ENCODE assay signal across 8 cellular contexts in the genomic region with DNA sequence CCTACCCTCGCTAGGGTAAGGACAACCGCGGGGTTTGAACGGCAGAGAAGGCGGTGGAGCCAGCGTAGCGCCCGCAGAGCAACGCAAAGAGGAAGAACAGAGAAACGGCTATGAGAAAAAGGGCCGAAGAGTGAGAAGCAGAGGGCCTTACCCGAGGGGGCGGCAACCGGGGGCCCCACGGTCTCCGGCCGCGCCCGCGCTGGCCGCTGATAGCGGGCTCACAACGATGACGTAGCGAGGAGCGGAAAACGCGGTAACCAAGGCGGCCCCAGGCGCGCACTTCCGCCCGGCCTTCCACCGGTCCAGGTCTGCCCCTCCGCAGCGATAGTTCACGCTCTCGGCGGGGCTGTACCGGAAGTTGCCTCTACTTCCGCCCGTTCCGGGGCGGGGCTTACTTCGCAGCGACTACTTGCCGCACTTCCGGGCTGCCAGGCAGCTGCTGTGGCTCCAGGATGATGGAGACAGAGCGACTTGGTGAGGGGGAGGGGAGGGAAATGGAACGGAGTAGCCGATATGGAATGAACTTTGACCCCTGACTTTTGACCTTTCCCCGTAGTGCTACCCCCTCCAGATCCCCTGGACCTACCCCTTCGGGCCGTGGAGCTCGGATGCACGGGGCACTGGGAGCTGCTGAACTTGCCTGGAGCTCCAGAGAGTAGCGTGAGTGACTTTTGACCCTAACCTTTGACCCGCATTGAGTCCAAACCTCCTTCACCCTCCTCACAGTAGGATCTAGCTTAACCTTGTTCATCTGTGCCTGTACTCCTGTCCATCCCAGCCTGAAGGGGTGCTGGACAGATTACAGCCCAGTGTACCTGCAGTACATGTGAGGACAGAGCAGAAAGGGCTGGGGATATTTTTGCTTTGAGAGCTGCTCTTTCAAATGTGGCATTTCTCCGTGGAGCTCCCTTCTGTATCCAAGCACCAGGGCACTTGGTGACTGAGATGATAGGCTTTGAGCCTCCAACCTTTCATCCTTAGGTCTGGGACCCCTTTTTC. TPM values are rescaled to one million over a fixed set of nuclear protein-coding genes. Genes with fewer than 3 reads are reported as not detected.
DNase-seq lines count a peak whose midpoint lies in the region; ATAC-seq, FAIRE-seq and TF ChIP-seq lines count a peak whose summit lies in the region.

A gene with protein sequence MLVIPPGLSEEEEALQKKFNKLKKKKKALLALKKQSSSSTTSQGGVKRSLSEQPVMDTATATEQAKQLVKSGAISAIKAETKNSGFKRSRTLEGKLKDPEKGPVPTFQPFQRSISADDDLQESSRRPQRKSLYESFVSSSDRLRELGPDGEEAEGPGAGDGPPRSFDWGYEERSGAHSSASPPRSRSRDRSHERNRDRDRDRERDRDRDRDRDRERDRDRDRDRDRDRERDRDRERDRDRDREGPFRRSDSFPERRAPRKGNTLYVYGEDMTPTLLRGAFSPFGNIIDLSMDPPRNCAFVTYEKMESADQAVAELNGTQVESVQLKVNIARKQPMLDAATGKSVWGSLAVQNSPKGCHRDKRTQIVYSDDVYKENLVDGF (minus strand): TSS at position 231 of the 999 bp plus-strand sequence. CDS start 525 bp downstream, outside the sequence.
A gene (plus strand): TSS at position 435 of the 999 bp plus-strand sequence. CDS start 18 bp downstream, at position 453.

- H3K4me3 ChIP-seq in psoas muscle: peak within 1 kb of the TSS; percentile 88

- H3K27me3 ChIP-seq in psoas muscle (ENCODE audit: insufficient read depth in 3 of 3, low read length in 2 of 3): no peaks in the 10 kb centered on the region

- peak; percentile 94 to 97 for DNase-seq in NCI-H187 (lab: John Stamatoyannopoulos, UW)
- peak; percentile 93 to 99 (median 98) for DNase-seq in T-helper 2 cell
- peak; percentile 99 for DNase-seq in left ventricle myocardium superior
- peak; percentile 99 to 100 for DNase-seq in psoas muscle
- peak; percentile 99 for DNase-seq in urothelium cell line (ENCODE audit: low spot score)

- intact Hi-C loops in left ventricle myocardium superior (cut with micrococcal nuclease): no loop called here
- intact Hi-C loops in psoas muscle (cut with DNase I): no loop called here

- 0 to 1% (median 0%) methylated on average over 47 to 59 of the region's 59 CpGs for WGBS in psoas muscle, 3 donors

- peaks cover 5 to 77% of the 10 kb centered on the region in 2 donors for H3K36me3 ChIP-seq in psoas muscle (ENCODE audit: insufficient read depth in 1 of 2, low read depth in 1 of 2)

- H3K9me3 ChIP-seq in psoas muscle: no peaks in the 10 kb centered on the region

- ATAC-seq in GM18498 (IDR thresholded peaks at IDR 0.05; ENCODE audit: unreplicated experiment) (peak; percentile 97), HG02938 (IDR thresholded peaks at IDR 0.05; ENCODE audit: unreplicated experiment) (peak; percentile 96), left ventricle myocardium superior (peak; percentile 99), psoas muscle (peak; percentile 99 to 100 (median 99))

- FAIRE-seq in urothelium cell line (lab: Jason Lieb, UNC): peak; percentile 94

- peaks cover 10% of the 10 kb centered on the region for H3K4me1 ChIP-seq in psoas muscle

- no peak for TF ChIP-seq CTCF in psoas muscle (IDR thresholded peaks at IDR 0.05)

- H3K27ac ChIP-seq in angular gyrus (ENCODE audit: low read depth, low read length) (peak within 1 kb of the TSS; percentile 80), psoas muscle (peak within 1 kb of the TSS; percentile 89)

RNA-seq across cellular contexts. Expression of the first gene that starts in this region (rescaled TPM):
- 42.0 TPM for total RNA-seq in left ventricle myocardium superior
- total RNA-seq in psoas muscle: 10 to 100 TPM; 47.2 to 52.3 (median 48.7) TPM
- 10 to 100 TPM; 44.3 to 86.9 (median 85.4) TPM for polyA plus RNA-seq in psoas muscle

RNA-seq across cellular contexts. Expression of the second gene that starts in this region (rescaled TPM):
- total RNA-seq in left ventricle myocardium superior: 31.5 TPM
- total RNA-seq in psoas muscle: 10 to 100 TPM; 27.9 to 31.0 (median 29.2) TPM
- 10 to 100 TPM; 26.9 to 36.6 (median 31.8) TPM for polyA plus RNA-seq in psoas muscle

Comparison
In these comparisons a context has a peak if more than half of its experiments do, and no peak if none do; other contexts are left out.
1. Peak in every context shown above with its lines: DNase-seq, ATAC-seq, H3K4me3 ChIP-seq and H3K27ac ChIP-seq.